9 cellular contexts compared by ENCODE assay signal in genomic region chr14:24436355-24437019, GRCh38. TPM values are rescaled to one million over a fixed set of nuclear protein-coding genes. Genes with fewer than 3 reads are reported as not detected.
DNase-seq lines count a peak whose midpoint lies in the region; ATAC-seq, FAIRE-seq and TF ChIP-seq lines count a peak whose summit lies in the region.
"Had no signal": no experiment of that assay in that cellular context is flagged by ENCODE, and none has a peak within 500 bp of the region (broad histone marks: within the 10 kb centered on the region; RNA-seq: fewer than 3 reads in every experiment).

No MANE protein-coding gene starts in this region.

- WGBS in lung, 2 donors = 38 to 47% methylated on average over 5 of the region's 5 CpGs

- peaks cover 44% of the 10 kb centered on the region for H3K4me1 ChIP-seq in CD4-positive, alpha-beta memory T cell (ENCODE audit: insufficient read depth, low read length)
- H3K4me1 ChIP-seq in lung (ENCODE audit: control insufficient read depth in 2 of 2, insufficient read depth in 2 of 2, low read length in 2 of 2) = peaks cover 2 to 9% of the 10 kb centered on the region in 2 donors

- peak overlapping the region in 5 of 8 donors; percentile 20 to 84 (median 31) for H3K4me3 Mint-ChIP-seq in CD4-positive, alpha-beta memory T cell

- peak; percentile 50 for ATAC-seq in GM18909 (IDR thresholded peaks at IDR 0.05; ENCODE audit: poor library complexity, unreplicated experiment)
- peak; percentile 77 for ATAC-seq in lung (ENCODE audit: insufficient read depth, low FRiP score)

- intact Hi-C loops in CD4-positive, alpha-beta memory T cell (cut with micrococcal nuclease) = loop anchor here (1.0 to 5.0 kb wide), 2 partner anchors 103 to 379 kb away; no protein-coding TSS in a partner anchor

- H3K36me3 ChIP-seq in CD4-positive, alpha-beta memory T cell (ENCODE audit: insufficient read depth, low read length) = peaks cover 65% of the 10 kb centered on the region
- peaks cover 6 to 53% of the 10 kb centered on the region in 2 donors for H3K36me3 ChIP-seq in lung (ENCODE audit: control insufficient read depth in 2 of 2, insufficient read depth in 2 of 2, low read length in 2 of 2)

- H3K27ac ChIP-seq in CD4-positive, alpha-beta memory T cell (ENCODE audit: low read depth, low read length) = peak overlapping the region; percentile 20
- H3K27ac ChIP-seq in lung (ENCODE audit: low read depth in 1 of 2, low read length in 1 of 2) = peak overlapping the region; percentile 68 to 75
- H3K27ac ChIP-seq: SJSA1 had no signal

- peak; percentile 56 for TF ChIP-seq CTCF in lung (IDR thresholded peaks at IDR 0.05; ENCODE audit: control extremely low read depth, extremely low read depth)

- POLR2A ChIA-PET in CD4-positive, alpha-beta memory T cell (lab: Charles Lee; ENCODE audit: partially characterized antibody) = interaction anchor here (1.0 to 9.9 kb wide), 11 partner anchors 9 to 322 kb away, joined by 3 to 215 read pairs (median 5); partner anchors contain the start of genes ADCY4, CBLN3, DCAF11 and KHNYN

- H3K4me1 Mint-ChIP-seq in CD4-positive, alpha-beta memory T cell = peaks cover 25 to 76% (median 51%) of the 10 kb centered on the region in 4 donors

- peaks cover 43 to 80% of the 10 kb centered on the region in 2 donors for H3K36me3 Mint-ChIP-seq in CD4-positive, alpha-beta memory T cell

- no peak for FAIRE-seq in GM19239 (lab: Jason Lieb, UNC)

- CTCF ChIA-PET in CD4-positive, alpha-beta memory T cell (lab: Charles Lee; ENCODE audit: partially characterized antibody) = interaction anchor here (0.7 to 24.1 kb wide), 27 partner anchors 11 to 327 kb away, joined by 3 to 791 read pairs (median 4); partner anchors contain the start of genes ADCY4, CIDEB, LTB4R and LTB4R2

- no peaks in the 10 kb centered on the region for H3K9me3 ChIP-seq in CD4-positive, alpha-beta memory T cell (ENCODE audit: control insufficient read depth in 1 of 2, low read length in 2 of 2)
- H3K9me3 ChIP-seq in lung (ENCODE audit: control insufficient read depth in 2 of 2, insufficient read depth in 1 of 2, low read length in 1 of 2) = no peaks in the 10 kb centered on the region
- H3K9me3 ChIP-seq: SJSA1 had no signal

- peak overlapping the region; percentile 67 to 92 (median 83) for H3K27ac Mint-ChIP-seq in CD4-positive, alpha-beta memory T cell

- H3K27me3 Mint-ChIP-seq in CD4-positive, alpha-beta memory T cell = no peaks in the 10 kb centered on the region

- DNase-seq in CD4-positive, alpha-beta memory T cell = peak; percentile 48 to 62 (median 59)
- DNase-seq in NCI-H1092 treated with DMSO at 0.1 percent for 48 hours (lab: John Stamatoyannopoulos, UW) (peak; percentile 76), SW480 (ENCODE audit: low spot score) (peak; percentile 79), dermis blood vessel endothelial cell (peak; percentile 98), lung (ENCODE audit: low spot score) (no peak), superior temporal gyrus (ENCODE audit: extremely low spot score) (peak; percentile 90), GM19239 (ENCODE audit: insufficient read length, low spot score) (no peak)

- H3K4me3 ChIP-seq in CD4-positive, alpha-beta memory T cell (ENCODE audit: low read length in 2 of 2) = no peak overlapping the region
- H3K4me3 ChIP-seq in lung = no peak overlapping the region
- H3K4me3 ChIP-seq: SJSA1 had no signal

- no peaks in the 10 kb centered on the region for H3K27me3 ChIP-seq in CD4-positive, alpha-beta memory T cell (ENCODE audit: insufficient read depth, low read length)
- H3K27me3 ChIP-seq in lung (ENCODE audit: control insufficient read depth, insufficient read depth) = no peaks in the 10 kb centered on the region
- H3K27me3 ChIP-seq: SJSA1 had no signal

- H3K9me3 Mint-ChIP-seq in CD4-positive, alpha-beta memory T cell = no peaks in the 10 kb centered on the region

RNA-seq across cellular contexts. Expression of gene SDR39U1, which starts 6.1 kb away (rescaled TPM):
- 100 to 1,000 TPM; 102 to 109 TPM for total RNA-seq in CD4-positive, alpha-beta memory T cell
- polyA plus RNA-seq in CD4-positive, alpha-beta memory T cell = 10 to 100 TPM; 43.2 to 56.8 TPM
- total RNA-seq in dermis blood vessel endothelial cell (9.3 and 79.1 TPM in 2 replicates), lung (10 to 100 TPM; 19.5 to 57.1 TPM)
- polyA plus RNA-seq in lung = 10 to 100 TPM; 48.5 to 63.9 TPM

RNA-seq across cellular contexts. Expression of gene KHNYN, which starts 6.7 kb away (rescaled TPM):
- 100 to 1,000 TPM; 137 to 142 TPM for total RNA-seq in CD4-positive, alpha-beta memory T cell
- 10 to 100 TPM; 11.6 to 21.4 TPM for polyA plus RNA-seq in CD4-positive, alpha-beta memory T cell
- total RNA-seq in dermis blood vessel endothelial cell (55.5 and 67.0 TPM in 2 replicates), lung (10 to 100 TPM; 48.1 to 60.2 TPM)
- 10 to 100 TPM; 27.0 to 34.1 TPM for polyA plus RNA-seq in lung

RNA-seq across cellular contexts. Expression of gene CBLN3, which starts 7.0 kb away (rescaled TPM):
- 1 to 10 TPM; 3.8 to 6.1 TPM for total RNA-seq in CD4-positive, alpha-beta memory T cell
- polyA plus RNA-seq in CD4-positive, alpha-beta memory T cell = under 1 TPM in 1 of 2 donors, not detected in 1; 0.41 TPM
- 0.84 and 1.0 TPM in 2 replicates for total RNA-seq in dermis blood vessel endothelial cell
- 1 to 10 TPM; 1.7 to 4.9 TPM for total RNA-seq in lung
- 1 to 10 TPM; 1.9 to 2.1 TPM for polyA plus RNA-seq in lung

RNA-seq across cellular contexts. Expression of gene NYNRIN, which starts 37.7 kb away (rescaled TPM):
- total RNA-seq in CD4-positive, alpha-beta memory T cell = under 1 TPM in 1 of 2 experiments, not detected in 1; 0.32 TPM
- polyA plus RNA-seq in CD4-positive, alpha-beta memory T cell = under 1 TPM in 1 of 2 donors, not detected in 1; 0.02 TPM
- 12.6 and 17.0 TPM in 2 replicates for total RNA-seq in dermis blood vessel endothelial cell
- total RNA-seq in lung = 10 to 100 TPM; 16.1 to 49.8 TPM
- 1 to 10 TPM; 2.9 to 4.2 TPM for polyA plus RNA-seq in lung

Comparison
In these comparisons a context has a peak if more than half of its experiments do, and no peak if none do; other contexts are left out.
1. DNase-seq: peak in CD4-positive, alpha-beta memory T cell (5 of 5), NCI-H1092 treated with DMSO at 0.1 percent for 48 hours (single experiment), SW480 (single experiment), dermis blood vessel endothelial cell (single experiment) and superior temporal gyrus (single experiment); none in lung (single experiment) and GM19239 (single experiment).